ENCODE assay signal across 24 cellular contexts in the genomic region with DNA sequence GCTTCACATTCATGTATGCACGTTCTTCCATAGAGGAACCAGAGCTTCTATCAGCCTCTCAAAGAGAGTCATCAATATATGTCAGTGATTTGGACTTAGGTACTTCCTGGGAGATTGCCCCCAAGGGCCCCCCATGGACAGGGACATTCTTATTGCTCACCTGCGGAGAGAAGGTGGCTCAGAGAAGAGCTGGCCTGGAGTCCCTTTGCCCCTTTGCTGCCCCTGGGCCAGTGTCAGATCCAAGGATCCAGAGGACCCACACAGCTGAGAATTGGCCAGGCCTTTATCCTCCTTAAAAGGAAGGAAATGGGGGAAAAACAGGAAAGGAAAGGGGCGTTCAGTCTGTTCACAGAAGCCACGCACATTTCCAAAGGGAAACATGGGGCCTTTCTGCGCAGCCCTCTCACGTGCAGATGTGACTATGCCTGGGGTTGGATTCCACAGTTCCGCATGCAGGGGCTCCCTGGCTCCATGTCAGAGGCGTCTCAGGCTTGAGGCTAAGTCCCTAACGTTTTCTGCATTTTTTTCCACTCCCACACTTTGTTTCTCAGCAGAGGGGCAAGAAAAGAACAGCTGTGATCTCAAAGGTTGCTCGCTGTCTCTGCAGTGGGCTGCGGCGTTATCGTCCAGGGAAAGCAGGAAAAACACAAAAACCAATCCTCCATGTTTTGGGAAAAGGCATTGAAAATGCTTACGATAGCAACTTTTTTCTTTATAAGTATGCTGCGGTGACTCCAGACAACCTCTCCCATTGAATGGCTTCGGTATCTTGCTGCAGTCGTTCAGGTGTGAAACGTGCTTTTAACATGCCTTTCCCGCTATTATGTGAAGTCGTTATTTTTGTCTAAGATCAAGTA. TPM values are rescaled to one million over a fixed set of nuclear protein-coding genes. Genes with fewer than 3 reads are reported as not detected.
A peak's percentile ranks its signal among the peaks of the same experiment; 100 is the strongest.
DNase-seq lines count a peak whose midpoint lies in the region; ATAC-seq, FAIRE-seq and TF ChIP-seq lines count a peak whose summit lies in the region.
"Had no signal": no experiment of that assay in that cellular context is flagged by ENCODE, and none has a peak within 500 bp of the region (broad histone marks: within the 10 kb centered on the region; RNA-seq: fewer than 3 reads in every experiment).

No MANE protein-coding gene starts in this region.

- intact Hi-C loops in A673 (cut with micrococcal nuclease; ENCODE audit: unreplicated experiment): no loop called here
- intact Hi-C loops in aorta (cut with DNase I): no loop called here

- peaks cover 9% of the 10 kb centered on the region for H3K36me3 ChIP-seq in A673 (ENCODE audit: insufficient read depth, low read length, poor library complexity, severe bottlenecking)
- H3K36me3 ChIP-seq in H7 (replicated peaks; ENCODE audit: control insufficient read depth, insufficient read depth, low read length): peaks cover 2% of the 10 kb centered on the region
- H3K36me3 ChIP-seq in aorta (ENCODE audit: control insufficient read depth in 1 of 2, insufficient read depth in 2 of 2, low read length in 1 of 2): no peaks in the 10 kb centered on the region
- H3K36me3 ChIP-seq: HAP-1, SJSA1 had no signal

- BruUV-seq in A673 (replicated peaks; lab: Mats Ljungman, UMichigan): no TSS peak

- WGBS in aorta, 2 donors: 71 to 76% methylated on average over 20 of the region's 20 CpGs

- H3K4me3 ChIP-seq in A673 (ENCODE audit: low read depth, low read length, poor library complexity, severe bottlenecking) (no peak overlapping the region), H7 (ENCODE audit: insufficient read depth, low read depth, low read length) (no peak overlapping the region), aorta (ENCODE audit: low read length in 2 of 2) (no peak overlapping the region)
- H3K4me3 ChIP-seq: A549, HAP-1, SJSA1 had no signal

- ATAC-seq in aorta (ENCODE audit: low FRiP score) (no peak), GM18861 (IDR thresholded peaks at IDR 0.05; ENCODE audit: unreplicated experiment) (no peak)
- ATAC-seq: A549 had no signal

- FAIRE-seq in GM19239 (lab: Jason Lieb, UNC): no peak
- FAIRE-seq: A549, GM12892 had no signal

- POLR2A ChIA-PET in A673 (lab: Charles Lee; ENCODE audit: low non-redundant PET): no interaction called here

- DNase-seq in A673 (ENCODE audit: low spot score) (no peak), H7 (peak; percentile 16), endothelial cell (ENCODE audit: low spot score) (no peak), aorta (no peak), GM19239 (ENCODE audit: insufficient read length, low spot score) (no peak), AG08395 (ENCODE audit: low spot score) (no peak)
- DNase-seq: AML-193; Calu3; CD4-positive, CD25-positive, alpha-beta regulatory T cell; DND-41; GDM1; NCI-H1436; NCI-H2029 treated with DMSO at 0.1 percent for 48 hours; NCI-H524; RPMI8226 had no signal

- H3K4me1 ChIP-seq in A673 (ENCODE audit: insufficient read depth, low read length, poor library complexity, severe bottlenecking): peaks cover 58% of the 10 kb centered on the region
- no peaks in the 10 kb centered on the region for H3K4me1 ChIP-seq in aorta (ENCODE audit: control insufficient read depth in 1 of 2, insufficient read depth in 2 of 2, low read length in 2 of 2)
- H3K4me1 ChIP-seq: HAP-1 had no signal

- H3K27ac ChIP-seq in A673 (ENCODE audit: low read depth, low read length, poor library complexity, severe bottlenecking) (peak overlapping the region; percentile 99), aorta (ENCODE audit: low read depth in 1 of 2, low read length in 2 of 2) (no peak overlapping the region)
- H3K27ac ChIP-seq: SJSA1 had no signal

- TF ChIP-seq CTCF in A673 (conservative IDR thresholded peaks at IDR 0.05; ENCODE audit: low read depth, low read length) (no peak), endothelial cell (IDR thresholded peaks at IDR 0.05; ENCODE audit: unreplicated experiment) (no peak), nephron (IDR thresholded peaks at IDR 0.05; ENCODE audit: unreplicated experiment in 3 of 3) (no peak)

- H3K27ac Mint-ChIP-seq in endothelial cell (ENCODE audit: unreplicated experiment): peak overlapping the region; percentile 57
- peak overlapping the region; percentile 45 to 96 (median 82) for H3K27ac Mint-ChIP-seq in nephron
- H3K27ac Mint-ChIP-seq: CD4-positive, CD25-positive, alpha-beta regulatory T cell; IgD-negative memory B cell had no signal

- H3K27me3 ChIP-seq in A673 (replicated peaks; ENCODE audit: insufficient read depth, low read depth, low read length, poor library complexity) (no peaks in the 10 kb centered on the region), H7 (ENCODE audit: control insufficient read depth, insufficient read depth, low read length) (no peaks in the 10 kb centered on the region), aorta (ENCODE audit: control insufficient read depth in 1 of 2, insufficient read depth in 2 of 2, low read length in 1 of 2) (no peaks in the 10 kb centered on the region)
- H3K27me3 ChIP-seq: SJSA1 had no signal

- H3K27me3 Mint-ChIP-seq in endothelial cell (ENCODE audit: unreplicated experiment) (peaks cover 7% of the 10 kb centered on the region), nephron (ENCODE audit: low read depth) (no peaks in the 10 kb centered on the region)

- H3K36me3 Mint-ChIP-seq in endothelial cell (ENCODE audit: low read depth, unreplicated experiment): peaks cover 35% of the 10 kb centered on the region
- H3K36me3 Mint-ChIP-seq in nephron (ENCODE audit: low read depth): peaks cover 4% of the 10 kb centered on the region
- H3K36me3 Mint-ChIP-seq: CD4-positive, CD25-positive, alpha-beta regulatory T cell; IgD-negative memory B cell had no signal

- H3K9me3 ChIP-seq in A673 (ENCODE audit: low read depth, low read length, poor library complexity, severe bottlenecking) (no peaks in the 10 kb centered on the region), aorta (ENCODE audit: control insufficient read depth, low read length) (no peaks in the 10 kb centered on the region)
- H3K9me3 ChIP-seq: A549, HAP-1, SJSA1 had no signal

- H3K9me3 Mint-ChIP-seq in endothelial cell (ENCODE audit: unreplicated experiment) (no peaks in the 10 kb centered on the region), nephron (no peaks in the 10 kb centered on the region)
- H3K9me3 Mint-ChIP-seq: CD4-positive, CD25-positive, alpha-beta regulatory T cell; IgD-negative memory B cell had no signal

- CTCF ChIA-PET in A673 (lab: Charles Lee): no interaction called here

- H3K4me1 Mint-ChIP-seq in endothelial cell (ENCODE audit: unreplicated experiment) (peaks cover 69% of the 10 kb centered on the region), nephron (peaks cover 43% of the 10 kb centered on the region)

- H3K4me3 Mint-ChIP-seq in endothelial cell (ENCODE audit: unreplicated experiment) (no peak overlapping the region), nephron (no peak overlapping the region)
- H3K4me3 Mint-ChIP-seq: CD4-positive, CD25-positive, alpha-beta regulatory T cell; IgD-negative memory B cell had no signal

RNA-seq across cellular contexts. Expression of a gene that starts 5.9 kb away (rescaled TPM):
- total RNA-seq in A673 (2021) (27.9 and 34.3 TPM in 2 replicates), endothelial cell (ENCODE audit: unreplicated experiment) (28.2 TPM), aorta (1 to 10 TPM; 4.4 to 5.5 TPM)
- 9.3 and 13.4 TPM in 2 replicates for total RNA-seq in H7 (2014; rRNA removed; shearing (Covaris generic))
- polyA plus RNA-seq in aorta: 1 to 10 TPM; 1.5 to 5.6 TPM
- total RNA-seq: OCI-LY7 had no signal
- polyA plus RNA-seq: IgD-negative memory B cell had no signal

RNA-seq across cellular contexts. Expression of a gene that starts 10.8 kb away (rescaled TPM):
- total RNA-seq in A673 (2021) (not detected in 2 replicates), endothelial cell (ENCODE audit: unreplicated experiment) (not detected), aorta (not detected)
- total RNA-seq in H7 (2014; rRNA removed; shearing (Covaris generic)): not detected in 2 replicates
- not detected for polyA plus RNA-seq in aorta
- total RNA-seq: Calu3; CD4-positive, CD25-positive, alpha-beta regulatory T cell; HT-29; OCI-LY7; SJSA1 had no signal
- polyA plus RNA-seq: A549; CD4-positive, CD25-positive, alpha-beta regulatory T cell; IgD-negative memory B cell had no signal

RNA-seq across cellular contexts. Expression of a gene that starts 24.5 kb away (rescaled TPM):
- 0.11 and 0.34 TPM in 2 replicates for total RNA-seq in A673 (2021)
- total RNA-seq in H7 (2014; rRNA removed; shearing (Covaris generic)): not detected in 2 replicates
- total RNA-seq in endothelial cell (ENCODE audit: unreplicated experiment): not detected
- total RNA-seq in aorta: under 1 TPM; 0.45 to 0.63 TPM
- 1 to 10 TPM in 1 of 2 donors, under 1 TPM in 1; 0.10 to 1.1 TPM for polyA plus RNA-seq in aorta
- total RNA-seq: Calu3; CD4-positive, CD25-positive, alpha-beta regulatory T cell; HT-29; OCI-LY7; SJSA1 had no signal
